30 cellular contexts compared by ENCODE assay signal in the genomic region with DNA sequence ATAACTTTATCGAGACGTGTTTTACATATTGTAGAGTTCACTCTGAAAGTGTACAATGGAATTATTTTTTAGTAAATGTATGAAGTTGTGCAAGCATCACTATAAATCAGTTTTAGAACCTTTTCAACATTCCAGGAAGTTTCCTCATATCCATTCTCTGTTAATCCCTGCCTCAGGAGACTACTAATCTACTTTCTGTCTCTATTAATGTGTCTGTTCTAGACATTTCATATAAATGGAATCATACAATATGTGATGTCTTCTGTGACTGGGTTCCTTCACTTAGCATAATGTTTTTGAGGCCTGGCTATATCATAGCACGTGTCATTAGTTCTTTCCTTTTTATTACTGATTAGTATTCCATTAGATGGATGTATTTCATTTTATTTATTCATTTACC. TPM values are rescaled to one million over a fixed set of nuclear protein-coding genes. Genes with fewer than 3 reads are reported as not detected.
"Had no signal": no experiment of that assay in that cellular context is flagged by ENCODE, and none has a peak within 500 bp of the region (broad histone marks: within the 10 kb centered on the region; RNA-seq: fewer than 3 reads in every experiment).

No MANE protein-coding gene starts in this region.

- H3K36me3 ChIP-seq: colonic mucosa, esophagus squamous epithelium, gastrocnemius medialis, heart right ventricle, left lung, lower lobe of right lung had no signal

- H3K4me3 Mint-ChIP-seq: dendritic cell treated with granulocyte-macrophage colony-stimulating factor and Interleukin-4, amounts not matched to agents 40 ng/mL and 50 ng/mL, for 4 days; effector memory CD8-positive, alpha-beta T cell; endodermal cell; mesothelial cell of epicardium; naive B cell had no signal

- H3K4me1 Mint-ChIP-seq: naive B cell had no signal

- H3K27me3 ChIP-seq: colonic mucosa, esophagus squamous epithelium, gastrocnemius medialis, heart right ventricle, left lung had no signal

- ATAC-seq: effector memory CD8-positive, alpha-beta T cell; esophagus mucosa; gastrocnemius medialis; heart right ventricle; left cardiac atrium; left lung; left ventricle myocardium superior; lower lobe of right lung; mucosa of descending colon had no signal

- H3K27me3 Mint-ChIP-seq: dendritic cell treated with granulocyte-macrophage colony-stimulating factor and Interleukin-4, amounts not matched to agents 40 ng/mL and 50 ng/mL, for 4 days had no signal

- H3K9me3 Mint-ChIP-seq: dendritic cell treated with granulocyte-macrophage colony-stimulating factor and Interleukin-4, amounts not matched to agents 40 ng/mL and 50 ng/mL, for 4 days; effector memory CD8-positive, alpha-beta T cell; endodermal cell; mesothelial cell of epicardium; naive B cell had no signal

- H3K9me3 ChIP-seq: colonic mucosa, esophagus squamous epithelium, gastrocnemius medialis, left lung, lower lobe of right lung, mucosa of descending colon had no signal

- H3K4me3 ChIP-seq: colonic mucosa, esophagus squamous epithelium, gastrocnemius medialis, heart right ventricle, left lung, lower lobe of right lung, mucosa of descending colon had no signal

- H3K36me3 Mint-ChIP-seq: mesothelial cell of epicardium, naive B cell had no signal

- H3K27ac Mint-ChIP-seq: dendritic cell treated with granulocyte-macrophage colony-stimulating factor and Interleukin-4, amounts not matched to agents 40 ng/mL and 50 ng/mL, for 4 days; effector memory CD8-positive, alpha-beta T cell; endodermal cell; mesothelial cell of epicardium; naive B cell had no signal

- H3K4me1 ChIP-seq: colonic mucosa, esophagus squamous epithelium, gastrocnemius medialis, heart right ventricle, left lung, lower lobe of right lung had no signal

- H3K27ac ChIP-seq: colonic mucosa, epithelial cell of prostate, esophagus squamous epithelium, gastrocnemius medialis, heart right ventricle, left lung, lower lobe of right lung had no signal

- DNase-seq: colonic mucosa; cortex of kidney; effector CD8-positive, alpha-beta T cell; effector memory CD8-positive, alpha-beta T cell; endodermal cell; erythroblast; esophagus squamous epithelium; foreskin fibroblast; foreskin melanocyte; gastrocnemius medialis; glutamatergic neuron; head of caudate nucleus; heart right ventricle; hippocampal formation; left cardiac atrium; left lung; left ventricle myocardium superior; lower lobe of right lung; mesenchymal stem cell; mucosa of descending colon; naive B cell had no signal

RNA-seq across cellular contexts. Expression of a gene that starts 17.0 kb away (rescaled TPM):
- total RNA-seq: esophagus mucosa, fibroblast of lung, glomerular endothelial cell, mesenteric fat pad, myocyte had no signal
- polyA plus RNA-seq: fibroblast of lung, keratinocyte had no signal
